ENCODE assay signal across 15 cellular contexts in the genomic region with DNA sequence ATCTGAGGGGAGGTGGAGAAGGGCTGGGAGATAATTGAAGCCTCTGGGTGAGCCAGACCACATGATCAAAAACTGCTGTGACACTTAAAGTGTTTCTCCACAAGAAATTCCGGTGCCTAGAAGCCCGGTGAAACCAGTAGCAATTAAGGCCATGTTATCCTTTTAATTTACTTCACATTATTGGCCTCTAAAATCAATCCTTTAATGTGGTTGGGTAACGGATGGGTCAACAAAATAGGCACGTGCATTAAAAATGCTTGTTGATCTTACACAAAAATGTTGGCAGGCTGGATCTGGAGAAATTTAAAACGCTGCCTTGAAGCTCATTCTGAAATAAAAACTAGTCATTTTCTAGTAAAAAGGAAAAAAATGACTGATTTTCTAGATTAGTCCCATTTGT. TPM values are rescaled to one million over a fixed set of nuclear protein-coding genes. Genes with fewer than 3 reads are reported as not detected.
DNase-seq lines count a peak whose midpoint lies in the region; TF ChIP-seq lines count a peak whose summit lies in the region.
"Had no signal": no experiment of that assay in that cellular context is flagged by ENCODE, and none has a peak within 500 bp of the region (broad histone marks: within the 10 kb centered on the region; RNA-seq: fewer than 3 reads in every experiment).

No MANE protein-coding gene starts in this region.

- TF ChIP-seq CTCF in stomach (IDR thresholded peaks at IDR 0.05): no peak

- peaks cover 23% of the 10 kb centered on the region for H3K36me3 ChIP-seq in ES-I3 (ENCODE audit: insufficient read depth, low read length)
- H3K36me3 ChIP-seq in endocrine pancreas (ENCODE audit: control insufficient read depth, insufficient read depth, low read length): no peaks in the 10 kb centered on the region
- peaks cover 7 to 17% of the 10 kb centered on the region in 2 experiments for H3K36me3 ChIP-seq in trophoblast cell (ENCODE audit: control insufficient read depth in 1 of 2, insufficient read depth in 2 of 2, low read length in 2 of 2)
- H3K36me3 ChIP-seq in stomach: no peaks in the 10 kb centered on the region
- H3K36me3 ChIP-seq: Peyer's patch had no signal

- H2AK5ac ChIP-seq in trophoblast cell (ENCODE audit: low read length): no peak overlapping the region

- intact Hi-C loops in stomach (cut with DNase I; ENCODE audit: low total_unique reads): no loop called here

- TF ChIP-seq EP300 in stomach (IDR thresholded peaks at IDR 0.05): no peak

- WGBS in trophoblast cell (ENCODE audit: extremely low coverage, insufficient coverage, insufficient read length): no CpG with 5 or more reads among the region's 5 CpGs
- WGBS in stomach, 5 donors: 45 to 54% (median 52%) methylated on average over 5 of the region's 5 CpGs

- no peak overlapping the region for H2BK12ac ChIP-seq in trophoblast cell (ENCODE audit: low read length)

- H4K91ac ChIP-seq in trophoblast cell (ENCODE audit: low read depth, low read length): no peak overlapping the region

- H3K79me1 ChIP-seq in trophoblast cell (ENCODE audit: low read length): no peaks in the 10 kb centered on the region

- H4K8ac ChIP-seq in trophoblast cell (ENCODE audit: low read depth, low read length): no peak overlapping the region

- no peak overlapping the region for H3K18ac ChIP-seq in trophoblast cell (ENCODE audit: low read length)

- TF ChIP-seq POLR2A in stomach (IDR thresholded peaks at IDR 0.05): no peak

- peak overlapping the region; percentile 80 for H3K4ac ChIP-seq in trophoblast cell (ENCODE audit: low read depth, low read length)

- no peak overlapping the region for H3K23ac ChIP-seq in trophoblast cell (ENCODE audit: low read length)

- H3K4me1 ChIP-seq in ES-I3 (ENCODE audit: insufficient read depth, low read length) (peaks cover 63% of the 10 kb centered on the region), endocrine pancreas (ENCODE audit: control insufficient read depth, insufficient read depth, low read length) (no peaks in the 10 kb centered on the region), trophoblast cell (ENCODE audit: control insufficient read depth in 1 of 2, insufficient read depth in 2 of 2, low read length in 2 of 2) (peaks cover 11 to 22% of the 10 kb centered on the region in 2 experiments), stomach (peaks cover 0 to 35% (median 13%) of the 10 kb centered on the region in 4 donors)

- peak; percentile 1 for DNase-seq in NCI-H2227 (lab: John Stamatoyannopoulos, UW; ENCODE audit: unreplicated experiment)
- DNase-seq in trophoblast cell: no peak
- DNase-seq in stomach: no peak
- DNase-seq in islet precursor cell: no peak
- DNase-seq in DMS79 treated with DMSO at 0.1 percent for 48 hours (lab: John Stamatoyannopoulos, UW): no peak
- no peak for DNase-seq in T-helper 2 cell
- DNase-seq: HFFc6, IMR-90, NCI-H1417, NCI-H187, NCI-H526, Peyer's patch had no signal

- no peak overlapping the region for H3K14ac ChIP-seq in trophoblast cell (ENCODE audit: low read length)

- H3K27me3 ChIP-seq in endocrine pancreas (ENCODE audit: control insufficient read depth, insufficient read depth, low read length): no peaks in the 10 kb centered on the region
- H3K27me3 ChIP-seq in trophoblast cell (ENCODE audit: insufficient read depth, low read length): no peaks in the 10 kb centered on the region
- peaks cover 0 to under 1% (median 0%) of the 10 kb centered on the region in 3 donors for H3K27me3 ChIP-seq in stomach
- H3K27me3 ChIP-seq: Peyer's patch had no signal

- H3K9ac ChIP-seq in ES-I3 (ENCODE audit: low read depth, low read length) (peak overlapping the region; percentile 26; the same call in 1 of the 2 replicates), endocrine pancreas (ENCODE audit: control insufficient read depth, insufficient read depth, low read length) (no peak overlapping the region), trophoblast cell (ENCODE audit: low read length) (no peak overlapping the region)

- H3K4me3 ChIP-seq in endocrine pancreas (ENCODE audit: control insufficient read depth, insufficient read depth, low read length): peak overlapping the region; percentile 7
- no peak overlapping the region for H3K4me3 ChIP-seq in trophoblast cell (ENCODE audit: low read depth, low read length)
- H3K4me3 ChIP-seq in stomach: no peak overlapping the region
- H3K4me3 ChIP-seq: Peyer's patch had no signal

- H3K4me2 ChIP-seq in trophoblast cell (ENCODE audit: low read length): no peak overlapping the region

- H3K79me2 ChIP-seq in trophoblast cell (ENCODE audit: control insufficient read depth, insufficient read depth, low read length, poor library complexity): peaks cover 30% of the 10 kb centered on the region

- H2BK5ac ChIP-seq in trophoblast cell (ENCODE audit: low read depth, low read length, poor library complexity): no peak overlapping the region

- H3K9me3 ChIP-seq in ES-I3 (ENCODE audit: control insufficient read depth, insufficient read depth, low read length) (no peaks in the 10 kb centered on the region), endocrine pancreas (ENCODE audit: control insufficient read depth, low read length) (no peaks in the 10 kb centered on the region), trophoblast cell (ENCODE audit: insufficient read depth, low read depth, low read length) (no peaks in the 10 kb centered on the region), stomach (no peaks in the 10 kb centered on the region)
- H3K9me3 ChIP-seq: Peyer's patch had no signal

- H2BK120ac ChIP-seq in trophoblast cell (ENCODE audit: insufficient read depth, low read length, poor library complexity): no peak overlapping the region

- no peak overlapping the region for H2AFZ ChIP-seq in trophoblast cell (ENCODE audit: insufficient read depth, low read length, poor library complexity)

- no peak overlapping the region for H4K12ac ChIP-seq in trophoblast cell (ENCODE audit: low read depth, low read length)

- H3K27ac ChIP-seq in trophoblast cell (ENCODE audit: low read depth, low read length) (no peak overlapping the region), stomach (no peak overlapping the region)
- H3K27ac ChIP-seq: Peyer's patch had no signal

RNA-seq across cellular contexts. Expression of gene SEMA6A, which starts 10.7 kb away (rescaled TPM):
- 559 and 563 TPM in 2 replicates for polyA plus RNA-seq in trophoblast cell (2013)
- 10 to 100 TPM in 4 of 5 donors, 1 to 10 TPM in 1; 5.7 to 37.5 (median 23.7) TPM for total RNA-seq in stomach
- polyA plus RNA-seq in stomach: 1 to 10 TPM in 2 of 3 donors, under 1 TPM in 1; 0.37 to 1.6 (median 1.4) TPM
- total RNA-seq: M059J had no signal
